ENCODE assay signal across 8 cellular contexts in genomic region chr13:21668665-21669599, GRCh38. TPM values are rescaled to one million over a fixed set of nuclear protein-coding genes. Genes with fewer than 3 reads are reported as not detected.
DNase-seq lines count a peak whose midpoint lies in the region; ATAC-seq and TF ChIP-seq lines count a peak whose summit lies in the region.

No MANE protein-coding gene starts in this region.

- DNase-seq in GM10248 (ENCODE audit: extremely low spot score) (peak; percentile 31), NCI-H69 (lab: John Stamatoyannopoulos, UW) (peak; percentile 53), ascending aorta (ENCODE audit: low spot score in 2 of 2) (no peak), iris pigment epithelial cell (ENCODE audit: low read depth) (peak; percentile 21), NCI-H146 treated with DMSO at 0.1 percent for 48 hours (lab: John Stamatoyannopoulos, UW; ENCODE audit: unreplicated experiment) (no peak), AML-193 (lab: John Stamatoyannopoulos, UW) (no peak)
- DNase-seq in stimulated activated CD4-positive, alpha-beta T cell treated with anti-CD3 and anti-CD28 coated beads, Interleukin-4, amount 100 ng/mL, for 1 hour: peak; percentile 21

- no peak overlapping the region for H3K27ac ChIP-seq in ascending aorta

- intact Hi-C loops in ascending aorta (cut with DNase I): no loop called here

- no peaks in the 10 kb centered on the region for H3K27me3 ChIP-seq in ascending aorta

- no peaks in the 10 kb centered on the region for H3K9me3 ChIP-seq in ascending aorta

- peak overlapping the region; percentile 67 to 83 for H3K4me3 ChIP-seq in ascending aorta

- no peak for ATAC-seq in GM18498 (IDR thresholded peaks at IDR 0.05; ENCODE audit: unreplicated experiment)

- H3K36me3 ChIP-seq in ascending aorta: no peaks in the 10 kb centered on the region

- CTCF ChIA-PET in GM10248 (lab: Yijun Ruan, JAX): interaction anchor here (1.2 to 4.6 kb wide), 3 partner anchors 13 to 29 kb away, joined by 3 to 27 read pairs (median 3); no protein-coding TSS in a partner anchor

- POLR2A ChIA-PET in GM10248 (lab: Yijun Ruan, JAX): no interaction called here

- no peak for TF ChIP-seq CTCF in GM10248 (IDR thresholded peaks at IDR 0.05; ENCODE audit: control extremely low read depth, extremely low read depth, low read depth, missing control alignments)
- no peak for TF ChIP-seq CTCF in ascending aorta (IDR thresholded peaks at IDR 0.05)

- peaks cover 3 to 28% of the 10 kb centered on the region in 2 donors for H3K4me1 ChIP-seq in ascending aorta

RNA-seq across cellular contexts. Expression of gene FGF9, which starts 1.9 kb away (rescaled TPM):
- not detected for total RNA-seq in ascending aorta

Comparison
In these comparisons a context has a peak if more than half of its experiments do, and no peak if none do; other contexts are left out.
1. DNase-seq: peak in GM10248 (single experiment), NCI-H69 (single experiment), iris pigment epithelial cell (single experiment) and stimulated activated CD4-positive, alpha-beta T cell treated with anti-CD3 and anti-CD28 coated beads, Interleukin-4, amount 100 ng/mL, for 1 hour (single experiment); none in ascending aorta (0 of 2), NCI-H146 treated with DMSO at 0.1 percent for 48 hours (single experiment) and AML-193 (0 of 2).